Comparison of ENCODE assay signal across 8 cellular contexts in genomic region chrX:110318664-110318968, GRCh38. TPM values are rescaled to one million over a fixed set of nuclear protein-coding genes. Genes with fewer than 3 reads are reported as not detected.
DNase-seq lines count a peak whose midpoint lies in the region; ATAC-seq and TF ChIP-seq lines count a peak whose summit lies in the region.

No MANE protein-coding gene starts in this region.

- TF ChIP-seq CTCF in AG10803 (conservative IDR thresholded peaks at IDR 0.05; ENCODE audit: low read length) = no peak
- TF ChIP-seq CTCF in neural cell (IDR thresholded peaks at IDR 0.05; ENCODE audit: poor library complexity, severe bottlenecking) = no peak

- H3K27ac Mint-ChIP-seq in dendritic cell treated with granulocyte-macrophage colony-stimulating factor and Interleukin-4, amounts not matched to agents 40 ng/mL and 50 ng/mL, for 4 days = peak overlapping the region; percentile 95

- no peaks in the 10 kb centered on the region for H3K36me3 ChIP-seq in neural cell (ENCODE audit: insufficient read depth, low read length)

- no peaks in the 10 kb centered on the region for H3K9me2 ChIP-seq in neural cell (ENCODE audit: insufficient read depth, low read length)

- peaks cover 17% of the 10 kb centered on the region for H3K36me3 Mint-ChIP-seq in dendritic cell treated with granulocyte-macrophage colony-stimulating factor and Interleukin-4, amounts not matched to agents 40 ng/mL and 50 ng/mL, for 4 days (ENCODE audit: low read depth)

- no peaks in the 10 kb centered on the region for H3K9me3 Mint-ChIP-seq in dendritic cell treated with granulocyte-macrophage colony-stimulating factor and Interleukin-4, amounts not matched to agents 40 ng/mL and 50 ng/mL, for 4 days

- H3K9me3 ChIP-seq in neural cell (ENCODE audit: low read length) = no peaks in the 10 kb centered on the region

- no peaks in the 10 kb centered on the region for H3K4me1 Mint-ChIP-seq in dendritic cell treated with granulocyte-macrophage colony-stimulating factor and Interleukin-4, amounts not matched to agents 40 ng/mL and 50 ng/mL, for 4 days (ENCODE audit: low read depth)

- intact Hi-C loops in dendritic cell treated with granulocyte-macrophage colony-stimulating factor and Interleukin-4, amounts not matched to agents 40 ng/mL and 50 ng/mL, for 4 days (cut with micrococcal nuclease) = loop anchor here (5.0 kb wide), 1 partner anchor 89 kb away; no protein-coding TSS in a partner anchor

- no peak for TF ChIP-seq EP300 in neural cell (conservative IDR thresholded peaks at IDR 0.05; ENCODE audit: poor library complexity, severe bottlenecking)

- H3K27ac ChIP-seq in neural cell (ENCODE audit: low read length) = no peak overlapping the region

- no peaks in the 10 kb centered on the region for H4K20me1 ChIP-seq in neural cell (ENCODE audit: insufficient read depth)

- peak overlapping the region; percentile 33 for H2AFZ ChIP-seq in neural cell (ENCODE audit: low read depth, low read length)

- DNase-seq in AG10803 (ENCODE audit: low read depth) (no peak), NCI-H128 (lab: John Stamatoyannopoulos, UW; ENCODE audit: unreplicated experiment) (peak; percentile 6), kidney glomerular epithelial cell (lab: John Stamatoyannopoulos, UW) (no peak), NCI-H2171 (lab: John Stamatoyannopoulos, UW) (no peak), putamen (ENCODE audit: low spot score) (no peak)

- no peak overlapping the region for H3K4me2 ChIP-seq in neural cell (ENCODE audit: low read length)

- no peaks in the 10 kb centered on the region for H3F3A ChIP-seq in neural cell (ENCODE audit: insufficient read depth, low read length, poor library complexity, severe bottlenecking)

- peak; percentile 25 for ATAC-seq in GM19455 (IDR thresholded peaks at IDR 0.05; ENCODE audit: unreplicated experiment)

- H3K79me2 ChIP-seq in neural cell (replicated peaks; ENCODE audit: insufficient read depth, low read length) = peaks cover 9% of the 10 kb centered on the region

- no peaks in the 10 kb centered on the region for H3K27me3 ChIP-seq in neural cell (ENCODE audit: insufficient read depth, low read depth, low read length)

- peaks cover 1% of the 10 kb centered on the region for H3K27me3 Mint-ChIP-seq in dendritic cell treated with granulocyte-macrophage colony-stimulating factor and Interleukin-4, amounts not matched to agents 40 ng/mL and 50 ng/mL, for 4 days

- H3K4me3 ChIP-seq in AG10803 (ENCODE audit: low read length) (peak overlapping the region; percentile 69), neural cell (ENCODE audit: low read length) (peak overlapping the region; percentile 85)

- peak overlapping the region; percentile 97 for H3K4me3 Mint-ChIP-seq in dendritic cell treated with granulocyte-macrophage colony-stimulating factor and Interleukin-4, amounts not matched to agents 40 ng/mL and 50 ng/mL, for 4 days

- no peak overlapping the region for H3K9ac ChIP-seq in neural cell (ENCODE audit: low read length)

- TF ChIP-seq RAD21 in neural cell (conservative IDR thresholded peaks at IDR 0.05) = no peak

TF ChIP-seq in neural cell, 6 proteins besides CTCF, POLR2A, EP300 and RAD21:
- TF ChIP-seq MXI1 (conservative IDR thresholded peaks at IDR 0.05; ENCODE audit: poor library complexity, severe bottlenecking) (no peak), POLR2AphosphoS5 (IDR thresholded peaks at IDR 0.05) (no peak), REST (IDR thresholded peaks at IDR 0.05; ENCODE audit: borderline replicate concordance) (no peak), TAF1 (IDR thresholded peaks at IDR 0.05; ENCODE audit: low read depth) (no peak), EZH2 (IDR thresholded peaks at IDR 0.05; ENCODE audit: borderline replicate concordance, insufficient read depth, low read length, poor library complexity, severe bottlenecking) (no peak), SMC3 (conservative IDR thresholded peaks at IDR 0.05; ENCODE audit: poor library complexity) (no peak)

RNA-seq across cellular contexts. Expression of gene AMMECR1, which starts 0.7 kb away (rescaled TPM):
- 2.2 and 3.7 TPM in 2 replicates for polyA plus RNA-seq in neural cell
- 6.3 and 6.4 TPM in 2 replicates for polyA minus RNA-seq in neural cell

RNA-seq across cellular contexts. Expression of gene RTL9, which starts 40.0 kb away (rescaled TPM):
- polyA plus RNA-seq in neural cell = 0.56 and 0.58 TPM in 2 replicates
- 1.2 and 1.6 TPM in 2 replicates for polyA minus RNA-seq in neural cell
